Comparison of ENCODE assay signal across 18 cellular contexts in genomic region chr15:32823750-32824149, GRCh38.
DNase-seq lines count a peak whose midpoint lies in the region; ATAC-seq and TF ChIP-seq lines count a peak whose summit lies in the region.
"Had no signal": no experiment of that assay in that cellular context is flagged by ENCODE, and none has a peak within 500 bp of the region (broad histone marks: within the 10 kb centered on the region; RNA-seq: fewer than 3 reads in every experiment).

No MANE protein-coding gene starts in this region.

- 98% methylated on average over 3 of the region's 4 CpGs for WGBS in mesenchymal stem cell
- 91% methylated on average over 4 of the region's 4 CpGs for WGBS in smooth muscle cell (ENCODE audit: low lambda C conversion rate)

- H3K4me3 Mint-ChIP-seq in HFFc6, result no peak overlapping the region
- H3K4me3 Mint-ChIP-seq: CD14-positive monocyte, T-cell had no signal

- peaks cover 50% of the 10 kb centered on the region for H3K4me1 ChIP-seq in SJSA1 (replicated peaks)
- peaks cover 7% of the 10 kb centered on the region for H3K4me1 ChIP-seq in mesenchymal stem cell (ENCODE audit: control insufficient read depth, insufficient read depth, low read depth, low read length)
- no peaks in the 10 kb centered on the region for H3K4me1 ChIP-seq in smooth muscle cell (ENCODE audit: low read depth)
- H3K4me1 ChIP-seq: Peyer's patch had no signal

- H3K9me3 ChIP-seq in SJSA1 (replicated peaks) (no peaks in the 10 kb centered on the region), mesenchymal stem cell (ENCODE audit: control insufficient read depth, low read length) (no peaks in the 10 kb centered on the region), smooth muscle cell (replicated peaks; ENCODE audit: low read depth) (no peaks in the 10 kb centered on the region)
- H3K9me3 ChIP-seq: Peyer's patch had no signal

- H2BK5ac ChIP-seq in mesenchymal stem cell (ENCODE audit: low read depth, low read length, poor library complexity, severe bottlenecking), result peak overlapping the region; percentile 53

- peaks cover 36% of the 10 kb centered on the region for H3K36me3 Mint-ChIP-seq in HFFc6 (ENCODE audit: low read depth)
- H3K36me3 Mint-ChIP-seq: T-cell had no signal

- H3K27me3 Mint-ChIP-seq in HFFc6 (ENCODE audit: insufficient read depth), result no peaks in the 10 kb centered on the region; the same call in 1 of the 2 replicates

- H4K8ac ChIP-seq in mesenchymal stem cell (ENCODE audit: low read length), result no peak overlapping the region

- H3K18ac ChIP-seq in mesenchymal stem cell (ENCODE audit: low read depth in 1 of 2, low read length in 2 of 2), result peak overlapping the region in 1 of 2 experiments; percentile 6

- H3K9ac ChIP-seq in mesenchymal stem cell (ENCODE audit: low read length) (no peak overlapping the region), smooth muscle cell (ENCODE audit: low read depth) (no peak overlapping the region)

- no peak overlapping the region for H3K23ac ChIP-seq in mesenchymal stem cell (ENCODE audit: low read length in 2 of 2)

- no peak for TF ChIP-seq CTCF in HFFc6 (IDR thresholded peaks at IDR 0.05)
- TF ChIP-seq CTCF in smooth muscle cell (IDR thresholded peaks at IDR 0.05; ENCODE audit: borderline replicate concordance, insufficient read depth, poor library complexity, severe bottlenecking), result no peak

- H3K4me2 ChIP-seq in mesenchymal stem cell (ENCODE audit: low read length, poor library complexity, severe bottlenecking) (no peak overlapping the region), smooth muscle cell (no peak overlapping the region)

- peak overlapping the region; percentile 88 for H3K27ac ChIP-seq in SJSA1
- peak overlapping the region; percentile 98 for H3K27ac ChIP-seq in mesenchymal stem cell (ENCODE audit: low read length, poor library complexity, severe bottlenecking)
- peak overlapping the region; percentile 78 for H3K27ac ChIP-seq in smooth muscle cell (ENCODE audit: low read depth)
- H3K27ac ChIP-seq: Peyer's patch had no signal

- H3K14ac ChIP-seq in mesenchymal stem cell (ENCODE audit: low read length in 2 of 2), result no peak overlapping the region

- H2BK15ac ChIP-seq in mesenchymal stem cell (ENCODE audit: low read depth, poor library complexity, severe bottlenecking), result no peak overlapping the region

- H3F3A ChIP-seq in smooth muscle cell (ENCODE audit: low read depth), result no peaks in the 10 kb centered on the region

- H2BK12ac ChIP-seq in mesenchymal stem cell (ENCODE audit: low read length in 2 of 2), result peak overlapping the region in 1 of 2 experiments; percentile 51

- H3K9me3 Mint-ChIP-seq in HFFc6, result no peaks in the 10 kb centered on the region
- H3K9me3 Mint-ChIP-seq: T-cell had no signal

- no peak overlapping the region for H4K91ac ChIP-seq in mesenchymal stem cell (ENCODE audit: low read length)

- H3K4ac ChIP-seq in mesenchymal stem cell (ENCODE audit: low read depth in 1 of 2, low read length in 2 of 2), result peak overlapping the region; percentile 3 to 57

- no peaks in the 10 kb centered on the region for H3K79me1 ChIP-seq in mesenchymal stem cell (replicated peaks; ENCODE audit: low read length, poor library complexity, severe bottlenecking)

- H2AFZ ChIP-seq in mesenchymal stem cell (ENCODE audit: low read depth, low read length) (no peak overlapping the region), smooth muscle cell (ENCODE audit: low read depth) (no peak overlapping the region)

- H4K20me1 ChIP-seq in smooth muscle cell (ENCODE audit: low read depth), result no peaks in the 10 kb centered on the region

- H3K4me1 Mint-ChIP-seq in HFFc6 (ENCODE audit: low read depth), result peaks cover 92% of the 10 kb centered on the region
- H3K4me1 Mint-ChIP-seq: CD14-positive monocyte, T-cell had no signal

- H3K36me3 ChIP-seq in SJSA1, result no peaks in the 10 kb centered on the region
- no peaks in the 10 kb centered on the region for H3K36me3 ChIP-seq in mesenchymal stem cell (ENCODE audit: control insufficient read depth in 1 of 2, insufficient read depth in 2 of 2, low read depth in 1 of 2, low read length in 2 of 2)
- H3K36me3 ChIP-seq in smooth muscle cell (ENCODE audit: low read depth), result no peaks in the 10 kb centered on the region
- H3K36me3 ChIP-seq: Peyer's patch had no signal

- ATAC-seq in GM18519 (IDR thresholded peaks at IDR 0.05; ENCODE audit: low FRiP score, unreplicated experiment), result no peak
- ATAC-seq in GM21723 (IDR thresholded peaks at IDR 0.05; ENCODE audit: unreplicated experiment), result no peak
- ATAC-seq: Right ventricle myocardium inferior, T-cell had no signal

- H3K4me3 ChIP-seq in SJSA1, result no peak overlapping the region
- no peak overlapping the region for H3K4me3 ChIP-seq in mesenchymal stem cell (ENCODE audit: insufficient read depth in 1 of 2, low read depth in 1 of 2, low read length in 2 of 2)
- H3K4me3 ChIP-seq in smooth muscle cell, result no peak overlapping the region
- H3K4me3 ChIP-seq: Peyer's patch had no signal

- H3K27me3 ChIP-seq in SJSA1 (replicated peaks) (no peaks in the 10 kb centered on the region), mesenchymal stem cell (ENCODE audit: control insufficient read depth in 1 of 2, insufficient read depth in 1 of 2, low read length in 2 of 2) (peaks cover 0 to 4% of the 10 kb centered on the region in 2 experiments), smooth muscle cell (ENCODE audit: low read depth) (no peaks in the 10 kb centered on the region)
- H3K27me3 ChIP-seq: Peyer's patch had no signal

- H2BK120ac ChIP-seq in mesenchymal stem cell (ENCODE audit: low read depth, low read length), result no peak overlapping the region

- DNase-seq in HFFc6 (no peak), SJSA1 (ENCODE audit: low read depth in 1 of 2, low spot score in 2 of 2) (no peak), mesenchymal stem cell (no peak), smooth muscle cell (lab: John Stamatoyannopoulos, UW; ENCODE audit: unreplicated experiment) (no peak), OCI-M1 (lab: John Stamatoyannopoulos, UW) (no peak)
- DNase-seq: AML-193, DMS79 treated with DMSO at 0.1 percent for 48 hours, H7, NCI-H1417 treated with DMSO at 0.1 percent for 48 hours, NCI-H1930, NCI-H345, NCI-H526, Peyer's patch, T-cell had no signal

- H3K27ac Mint-ChIP-seq in HFFc6, result peak overlapping the region; percentile 87
- H3K27ac Mint-ChIP-seq: CD14-positive monocyte, T-cell had no signal

- H2AK5ac ChIP-seq in mesenchymal stem cell (ENCODE audit: low read length, severe bottlenecking), result peak overlapping the region; percentile 92

- no peaks in the 10 kb centered on the region for H3K79me2 ChIP-seq in smooth muscle cell (ENCODE audit: low read depth)
